ENCODE assay signal across 24 cellular contexts in the genomic region with DNA sequence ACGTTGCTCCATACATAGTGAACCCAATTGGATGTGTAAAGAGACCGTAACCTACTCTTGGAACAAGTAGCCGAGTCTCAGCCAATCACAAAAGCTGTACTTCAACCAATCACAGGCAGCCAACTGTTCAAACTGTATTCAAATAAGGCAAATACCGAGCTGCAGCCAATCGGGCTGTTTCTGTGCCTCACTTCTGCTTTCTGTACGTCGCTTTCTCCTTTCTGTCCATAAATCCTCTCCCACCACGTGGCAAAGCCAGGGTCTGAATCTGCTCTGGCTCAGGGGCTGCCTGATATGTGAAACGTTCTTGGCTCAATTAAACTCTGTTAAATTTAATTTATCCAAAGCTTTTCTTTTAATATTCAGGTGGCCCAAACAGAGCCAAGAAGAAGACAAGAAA.
"Had no signal": no experiment of that assay in that cellular context is flagged by ENCODE, and none has a peak within 500 bp of the region (broad histone marks: within the 10 kb centered on the region; RNA-seq: fewer than 3 reads in every experiment).

No MANE protein-coding gene starts in this region.

- H3K27ac Mint-ChIP-seq: activated CD4-positive, alpha-beta T cell treated with anti-CD3 and anti-CD28 coated beads, Interleukin-2, amount 10 ng/mL, durations not matched to agents 24 days and 14 days; activated naive CD4-positive, alpha-beta T cell treated with anti-CD3 and anti-CD28 coated beads for 36 hours; activated naive CD8-positive, alpha-beta T cell treated with anti-CD3 and anti-CD28 coated beads, Interleukin-2, amount 50 U/mL, for 24 hours; endodermal cell; mesothelial cell of epicardium; nephron; stimulated activated naive B cell treated with anti-CD40 and anti-IgM and Interleukin-4, amounts not matched to agents 10 μg/mL and 1 μg/mL and 100 μg/mL, for 72 hours; T-helper 2 cell treated with Interferon-gamma antibody and Interleukin-4, amounts not matched to agents 5 μg/mL and 100 μg/mL, for 36 hours had no signal

- ATAC-seq: activated naive CD8-positive, alpha-beta T cell treated with anti-CD3 and anti-CD28 coated beads, Interleukin-2, amount 50 U/mL, for 24 hours; activated T-cell treated with anti-CD3 and anti-CD28 coated beads, Interleukin-2, amount 50 U/mL, for 4 hours; gastrocnemius medialis; heart left ventricle; left lung; stimulated activated naive B cell treated with anti-CD40 and anti-IgM and Interleukin-4, amounts not matched to agents 10 μg/mL and 1 μg/mL and 100 μg/mL, for 72 hours had no signal

- H3K27ac ChIP-seq: colonic mucosa, epithelial cell of prostate, gastrocnemius medialis, heart left ventricle, left lung, spleen, transverse colon, uterus had no signal

- H3K4me3 ChIP-seq: colonic mucosa, gastrocnemius medialis, heart left ventricle, left lung, spleen, transverse colon, uterus had no signal

- H3K4me1 ChIP-seq: colonic mucosa, heart left ventricle, left lung, uterus had no signal

- H3K4me1 Mint-ChIP-seq: activated CD4-positive, alpha-beta T cell treated with anti-CD3 and anti-CD28 coated beads, Interleukin-2, amount 10 ng/mL, durations not matched to agents 24 days and 14 days; endodermal cell; mesothelial cell of epicardium; nephron had no signal

- DNase-seq: activated CD4-positive, alpha-beta T cell treated with anti-CD3 and anti-CD28 coated beads, Interleukin-2, amount 10 ng/mL, durations not matched to agents 24 days and 14 days; activated CD8-positive, alpha-beta memory T cell treated with anti-CD3 and anti-CD28 coated beads, Interleukin-2, amount 50 U/mL, for 4 hours; activated naive CD4-positive, alpha-beta T cell treated with anti-CD3 and anti-CD28 coated beads for 36 hours; activated naive CD8-positive, alpha-beta T cell treated with anti-CD3 and anti-CD28 coated beads, Interleukin-2, amount 50 U/mL, for 24 hours; activated T-cell treated with anti-CD3 and anti-CD28 coated beads, Interleukin-2, amount 50 U/mL, for 4 hours; anterior cingulate cortex; colonic mucosa; endodermal cell; gastrocnemius medialis; heart left ventricle; left lung; nucleus accumbens; posterior cingulate gyrus; retina; spleen; stimulated activated naive B cell treated with anti-CD40 and anti-IgM and Interleukin-4, amounts not matched to agents 10 μg/mL and 1 μg/mL and 100 μg/mL, for 72 hours; transverse colon; uterus had no signal

- H3K27me3 ChIP-seq: colonic mucosa, gastrocnemius medialis, transverse colon, uterus had no signal

- H3K36me3 Mint-ChIP-seq: brain; mesothelial cell of epicardium; stimulated activated naive B cell treated with anti-CD40 and anti-IgM and Interleukin-4, amounts not matched to agents 10 μg/mL and 1 μg/mL and 100 μg/mL, for 72 hours had no signal

- H3K9me3 Mint-ChIP-seq: activated CD4-positive, alpha-beta T cell treated with anti-CD3 and anti-CD28 coated beads, Interleukin-2, amount 10 ng/mL, durations not matched to agents 24 days and 14 days; activated naive CD4-positive, alpha-beta T cell treated with anti-CD3 and anti-CD28 coated beads for 36 hours; activated naive CD8-positive, alpha-beta T cell treated with anti-CD3 and anti-CD28 coated beads, Interleukin-2, amount 50 U/mL, for 24 hours; activated T-cell treated with anti-CD3 and anti-CD28 coated beads, Interleukin-2, amount 50 U/mL, for 4 hours; central memory CD8-positive, alpha-beta T cell; endodermal cell; mesothelial cell of epicardium; nephron; stimulated activated naive B cell treated with anti-CD40 and anti-IgM and Interleukin-4, amounts not matched to agents 10 μg/mL and 1 μg/mL and 100 μg/mL, for 72 hours; T-helper 2 cell treated with Interferon-gamma antibody and Interleukin-4, amounts not matched to agents 5 μg/mL and 100 μg/mL, for 36 hours had no signal

- H3K4me3 Mint-ChIP-seq: activated CD4-positive, alpha-beta T cell treated with anti-CD3 and anti-CD28 coated beads, Interleukin-2, amount 10 ng/mL, durations not matched to agents 24 days and 14 days; activated naive CD4-positive, alpha-beta T cell treated with anti-CD3 and anti-CD28 coated beads for 36 hours; activated naive CD8-positive, alpha-beta T cell treated with anti-CD3 and anti-CD28 coated beads, Interleukin-2, amount 50 U/mL, for 24 hours; activated T-cell treated with anti-CD3 and anti-CD28 coated beads, Interleukin-2, amount 50 U/mL, for 4 hours; central memory CD8-positive, alpha-beta T cell; endodermal cell; mesothelial cell of epicardium; nephron; stimulated activated naive B cell treated with anti-CD40 and anti-IgM and Interleukin-4, amounts not matched to agents 10 μg/mL and 1 μg/mL and 100 μg/mL, for 72 hours; T-helper 2 cell treated with Interferon-gamma antibody and Interleukin-4, amounts not matched to agents 5 μg/mL and 100 μg/mL, for 36 hours had no signal

- H3K9me3 ChIP-seq: colonic mucosa, gastrocnemius medialis, heart left ventricle, left lung, spleen, transverse colon, uterus had no signal

- H3K36me3 ChIP-seq: colonic mucosa, gastrocnemius medialis, heart left ventricle, left lung, spleen, transverse colon, uterus had no signal
